In the genomic region with DNA sequence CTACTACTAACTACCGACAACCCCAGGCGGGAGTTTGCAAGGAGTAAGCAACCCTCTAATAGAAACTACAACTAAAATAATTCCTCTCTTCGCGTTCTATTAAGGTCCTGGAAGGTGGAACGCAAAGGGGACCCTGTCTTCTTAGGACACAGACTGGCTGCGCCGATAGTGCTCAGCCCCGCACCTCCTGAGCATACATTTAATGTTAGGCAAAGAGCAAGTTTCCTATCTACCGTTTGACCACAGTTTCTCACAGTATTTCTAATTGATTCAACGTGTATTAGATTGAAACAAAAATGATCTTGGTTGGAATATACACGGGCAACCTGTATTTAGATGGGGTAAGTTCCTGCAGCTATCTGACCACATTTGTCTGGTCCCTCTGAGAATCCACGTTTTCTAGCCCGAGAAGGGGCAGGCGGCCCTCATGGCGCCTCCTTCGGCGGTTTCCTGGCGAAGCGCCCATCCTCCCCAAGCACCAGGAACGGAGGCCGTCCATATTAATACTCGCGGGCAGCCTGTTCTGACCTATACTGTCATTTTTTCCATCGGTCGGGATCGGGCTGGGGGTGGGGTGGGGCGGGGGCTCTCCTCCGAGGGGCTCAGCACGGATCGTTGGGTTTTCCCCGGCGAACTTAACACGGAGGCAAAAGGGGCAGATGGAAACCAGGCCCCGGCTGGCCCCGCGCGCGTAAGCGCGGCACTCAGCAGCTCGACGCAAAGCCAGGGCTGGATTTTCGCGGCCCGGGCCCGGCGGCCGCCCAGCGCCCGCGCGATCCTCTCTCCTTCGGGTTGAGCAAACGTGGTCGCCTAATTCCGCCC, we compare ENCODE assay signal across 8 cellular contexts.
DNase-seq lines count a peak whose midpoint lies in the region; ATAC-seq and TF ChIP-seq lines count a peak whose summit lies in the region.

No MANE protein-coding gene starts in this region.

- TF ChIP-seq CTCF in 22Rv1 (IDR thresholded peaks at IDR 0.05) (no peak), foreskin fibroblast (IDR thresholded peaks at IDR 0.05; ENCODE audit: low read depth, low read length) (no peak), omental fat pad (IDR thresholded peaks at IDR 0.05) (no peak)

- DNase-seq in NCI-H2029 (lab: John Stamatoyannopoulos, UW) = peak; percentile 69
- DNase-seq in activated CD8-positive, alpha-beta memory T cell treated with anti-CD3 and anti-CD28 coated beads, Interleukin-2, amount 50 U/mL, for 48 hours = peak; percentile 76
- DNase-seq in foreskin fibroblast = peak in 1 of 2 donors; percentile 77
- no peak for DNase-seq in omental fat pad (ENCODE audit: low spot score)
- no peak for DNase-seq in A172 (ENCODE audit: low spot score)
- DNase-seq in NCI-H187 treated with DMSO at 0.1 percent for 48 hours (lab: John Stamatoyannopoulos, UW) = no peak

- peak; percentile 20 for ATAC-seq in GM19035 (IDR thresholded peaks at IDR 0.05; ENCODE audit: unreplicated experiment)
- ATAC-seq in omental fat pad (ENCODE audit: low FRiP score) = peak; percentile 13

- H3K27ac ChIP-seq in 22Rv1 = peak overlapping the region; percentile 97

- peak overlapping the region; percentile 53 to 61 for H3K4me3 ChIP-seq in foreskin fibroblast (ENCODE audit: low read depth in 1 of 2, low read length in 2 of 2)

Comparison
In these comparisons a context has a peak if more than half of its experiments do, and no peak if none do; other contexts are left out.
1. DNase-seq: peak in NCI-H2029 (single experiment) and activated CD8-positive, alpha-beta memory T cell treated with anti-CD3 and anti-CD28 coated beads, Interleukin-2, amount 50 U/mL, for 48 hours (single experiment); none in omental fat pad (single experiment), A172 (single experiment) and NCI-H187 treated with DMSO at 0.1 percent for 48 hours (single experiment).